In the genomic region with DNA sequence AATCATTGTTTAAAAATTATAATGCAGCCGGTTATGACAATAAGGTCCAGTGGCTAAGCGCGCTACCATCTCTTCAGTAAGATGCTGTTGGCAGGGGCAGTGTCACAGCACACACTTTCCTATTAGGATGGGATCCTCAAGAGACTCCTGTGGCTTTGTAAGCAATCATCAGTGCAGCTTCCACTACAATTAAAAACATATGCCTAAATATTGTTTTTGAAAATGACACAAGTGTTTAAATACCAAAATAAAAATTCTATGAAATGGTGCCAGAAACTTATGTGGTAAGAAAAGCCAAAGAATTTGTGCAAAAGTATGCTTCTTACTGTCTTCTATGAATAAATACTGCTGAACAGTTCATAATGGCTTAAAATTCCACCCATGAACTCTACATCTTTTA, we compare ENCODE assay signal across 22 cellular contexts.
DNase-seq lines count a peak whose midpoint lies in the region; ATAC-seq and TF ChIP-seq lines count a peak whose summit lies in the region.
"Had no signal": no experiment of that assay in that cellular context is flagged by ENCODE, and none has a peak within 500 bp of the region (broad histone marks: within the 10 kb centered on the region; RNA-seq: fewer than 3 reads in every experiment).

No MANE protein-coding gene starts in this region.

- no peak for TF ChIP-seq RAD21 in SK-N-SH (IDR thresholded peaks at IDR 0.05; ENCODE audit: low read length)

- H3K27me3 ChIP-seq in SK-N-SH (ENCODE audit: insufficient read depth) (no peaks in the 10 kb centered on the region), fibroblast of lung (ENCODE audit: control insufficient read depth, insufficient read depth, low read length) (no peaks in the 10 kb centered on the region), aorta (ENCODE audit: control insufficient read depth in 1 of 2, insufficient read depth in 2 of 2, low read length in 1 of 2) (no peaks in the 10 kb centered on the region)
- H3K27me3 ChIP-seq: body of pancreas, neural progenitor cell had no signal

- no peak for TF ChIP-seq CTCF in SK-N-SH (IDR thresholded peaks at IDR 0.05)
- TF ChIP-seq CTCF in fibroblast of lung (conservative IDR thresholded peaks at IDR 0.05 in 1 of 2, IDR thresholded peaks at IDR 0.05 in 1 of 2; ENCODE audit: low read depth in 1 of 2, low read length in 2 of 2) = no peak

- H3K4me3 ChIP-seq in SK-N-SH (ENCODE audit: low read depth in 2 of 2, low read length in 1 of 2) (no peak overlapping the region), fibroblast of lung (replicated peaks in 1 of 4; ENCODE audit: control extremely low read depth in 1 of 4, insufficient read depth in 1 of 4, low read depth in 3 of 4, low read length in 4 of 4) (no peak overlapping the region), aorta (ENCODE audit: low read length in 2 of 2) (no peak overlapping the region)
- H3K4me3 ChIP-seq: body of pancreas, neural progenitor cell, skin epidermis had no signal

- H3F3A ChIP-seq in SK-N-SH (replicated peaks; ENCODE audit: insufficient read depth) = peaks cover 36% of the 10 kb centered on the region

- H2AFZ ChIP-seq in SK-N-SH (ENCODE audit: low read depth) = no peak overlapping the region
- no peak overlapping the region for H2AFZ ChIP-seq in fibroblast of lung (ENCODE audit: low read length)
- H2AFZ ChIP-seq: neural progenitor cell had no signal

- H3K4me1 ChIP-seq in SK-N-SH (ENCODE audit: control insufficient read depth in 1 of 2, insufficient read depth in 2 of 2, low read depth in 1 of 2, low read length in 1 of 2) (peaks cover 33 to 38% of the 10 kb centered on the region in 2 experiments), fibroblast of lung (ENCODE audit: control insufficient read depth, extremely low read depth, insufficient read depth, low read length) (peaks cover 12% of the 10 kb centered on the region), aorta (ENCODE audit: control insufficient read depth in 1 of 2, insufficient read depth in 2 of 2, low read length in 2 of 2) (peaks cover 2 to 5% of the 10 kb centered on the region in 2 donors)
- H3K4me1 ChIP-seq: body of pancreas, neural progenitor cell had no signal

- H3K9me2 ChIP-seq in SK-N-SH = no peaks in the 10 kb centered on the region

- H3K9ac ChIP-seq in SK-N-SH = no peak overlapping the region
- H3K9ac ChIP-seq in fibroblast of lung (ENCODE audit: insufficient read depth, low read length) = no peak overlapping the region
- H3K9ac ChIP-seq: neural progenitor cell had no signal

- H3K4me2 ChIP-seq in SK-N-SH = 0 out of 2 replicates have a peak overlapping the region, but pooled peaks have one; percentile 3
- no peak overlapping the region for H3K4me2 ChIP-seq in fibroblast of lung (ENCODE audit: extremely low read depth, insufficient read depth, low read length)
- H3K4me2 ChIP-seq: neural progenitor cell had no signal

- TF ChIP-seq EP300 in SK-N-SH (IDR thresholded peaks at IDR 0.05; ENCODE audit: borderline replicate concordance in 1 of 2, low read depth in 1 of 2, low read length in 1 of 2) = peak; percentile 7 to 50; a peak in 2 of 4 replicates

- H3K36me3 ChIP-seq in SK-N-SH (replicated peaks in 1 of 2; ENCODE audit: control insufficient read depth in 1 of 2, insufficient read depth in 2 of 2, low read length in 1 of 2) (peaks cover 7 to 15% of the 10 kb centered on the region in 2 experiments), fibroblast of lung (ENCODE audit: control insufficient read depth, insufficient read depth, low read length) (peaks cover 4% of the 10 kb centered on the region), aorta (ENCODE audit: control insufficient read depth in 1 of 2, insufficient read depth in 2 of 2, low read length in 1 of 2) (no peaks in the 10 kb centered on the region)
- H3K36me3 ChIP-seq: neural progenitor cell, WERI-Rb-1 had no signal

- DNase-seq in EH (ENCODE audit: low read depth) (peak; percentile 80), SK-N-SH (no peak), fibroblast of lung (ENCODE audit: low read depth in 2 of 2) (peak; percentile 49 to 58), sciatic nerve (ENCODE audit: low spot score) (no peak), aorta (no peak), HEK293T (ENCODE audit: extremely low spot score) (no peak), NCI-H2107 treated with DMSO at 0.1 percent for 48 hours (lab: John Stamatoyannopoulos, UW; ENCODE audit: unreplicated experiment) (no peak)
- DNase-seq: activated CD4-positive, alpha-beta T cell treated with anti-CD3 and anti-CD28 coated beads, Interleukin-2, amount 50 U/mL, for 1 hour; body of pancreas; DMS53; GOT3; hypothalamus; NCI-H1417; NCI-H2107; NK-92 treated with Interleukin-12 subunit alpha and Interleukin-12 subunit beta, amount 100 ng/mL, for 24 hours; RPMI8226; WERI-Rb-1 had no signal

- H3K79me2 ChIP-seq in SK-N-SH (ENCODE audit: insufficient read depth) (no peaks in the 10 kb centered on the region), fibroblast of lung (ENCODE audit: control insufficient read depth, insufficient read depth, low read length) (no peaks in the 10 kb centered on the region)

- H4K20me1 ChIP-seq in SK-N-SH (ENCODE audit: insufficient read depth) = no peaks in the 10 kb centered on the region
- no peaks in the 10 kb centered on the region for H4K20me1 ChIP-seq in fibroblast of lung (ENCODE audit: control insufficient read depth, extremely low read depth, insufficient read depth, low read length)

- ATAC-seq in sciatic nerve (peak; percentile 60), aorta (ENCODE audit: low FRiP score) (no peak), GM19035 (IDR thresholded peaks at IDR 0.05; ENCODE audit: unreplicated experiment) (no peak)
- ATAC-seq: activated naive CD4-positive, alpha-beta T cell treated with anti-CD3 and anti-CD28 coated beads, Interleukin-2, amount 50 U/mL, for 72 hours; body of pancreas; stimulated activated memory B cell treated with anti-CD40 and anti-IgM and Interleukin-4, amounts not matched to agents 10 μg/mL and 1 μg/mL and 100 μg/mL, for 72 hours had no signal

- intact Hi-C loops in sciatic nerve (cut with DNase I) = no loop called here
- intact Hi-C loops in aorta (cut with DNase I) = loop anchor here in 1 of 2 donors (10.0 kb wide), 1 partner anchor 129 kb away; a partner anchor contains a TSS

- H3K27ac ChIP-seq in SK-N-SH (ENCODE audit: low read depth in 2 of 2, low read length in 1 of 2) (peak overlapping the region; percentile 17 to 81; a peak in 2 of 4 replicates), fibroblast of lung (ENCODE audit: insufficient read depth, low read length) (no peak overlapping the region), aorta (ENCODE audit: low read depth in 1 of 2, low read length in 2 of 2) (no peak overlapping the region)
- H3K27ac ChIP-seq: body of pancreas, neural progenitor cell, WERI-Rb-1 had no signal

- POLR2A ChIA-PET in SK-N-SH (lab: Yijun Ruan, JAX) = no interaction called here
- POLR2A ChIA-PET in HEK293T (lab: Yijun Ruan, JAX) = no interaction called here

- H3K9me3 ChIP-seq in SK-N-SH (no peaks in the 10 kb centered on the region), fibroblast of lung (ENCODE audit: control insufficient read depth, insufficient read depth, low read depth, low read length) (no peaks in the 10 kb centered on the region), aorta (ENCODE audit: control insufficient read depth, low read length) (no peaks in the 10 kb centered on the region)
- H3K9me3 ChIP-seq: body of pancreas had no signal

- CTCF ChIA-PET in SK-N-SH (lab: Yijun Ruan, JAX) (interaction anchor here (0.9 kb wide), 1 partner anchor 15 kb away, joined by 4 read pairs; no protein-coding TSS in a partner anchor), HEK293T (lab: Yijun Ruan, JAX) (no interaction called here)

- WGBS in SK-N-SH (ENCODE audit: low lambda C conversion rate) = 97% methylated on average over 3 of the region's 3 CpGs
- WGBS in aorta, 2 donors = 97% methylated on average over 3 of the region's 3 CpGs

TF ChIP-seq in SK-N-SH, 30 proteins besides CTCF, POLR2A, EP300 and RAD21 (continues in another document):
- TF ChIP-seq, protein P1, sequence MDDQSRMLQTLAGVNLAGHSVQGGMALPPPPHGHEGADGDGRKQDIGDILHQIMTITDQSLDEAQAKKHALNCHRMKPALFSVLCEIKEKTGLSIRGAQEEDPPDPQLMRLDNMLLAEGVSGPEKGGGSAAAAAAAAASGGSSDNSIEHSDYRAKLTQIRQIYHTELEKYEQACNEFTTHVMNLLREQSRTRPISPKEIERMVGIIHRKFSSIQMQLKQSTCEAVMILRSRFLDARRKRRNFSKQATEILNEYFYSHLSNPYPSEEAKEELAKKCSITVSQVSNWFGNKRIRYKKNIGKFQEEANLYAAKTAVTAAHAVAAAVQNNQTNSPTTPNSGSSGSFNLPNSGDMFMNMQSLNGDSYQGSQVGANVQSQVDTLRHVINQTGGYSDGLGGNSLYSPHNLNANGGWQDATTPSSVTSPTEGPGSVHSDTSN (IDR thresholded peaks at IDR 0.05) = peak; percentile 37; the same call in 1 of the 2 replicates
- TF ChIP-seq GATA2 (CRISPR knock-in tag; IDR thresholded peaks at IDR 0.05) (no peak), CHD2 (IDR thresholded peaks at IDR 0.05; ENCODE audit: low read length, partially characterized antibody) (no peak), FOXM1 (IDR thresholded peaks at IDR 0.05; ENCODE audit: low read depth) (0 out of 2 replicates have a peak, but pooled peaks have one; percentile 15), TAF1 (IDR thresholded peaks at IDR 0.05; ENCODE audit: borderline replicate concordance, low read depth, low read length) (no peak), JUND (IDR thresholded peaks at IDR 0.05) (peak; percentile 16; the same call in 1 of the 2 replicates)

TF ChIP-seq in HEK293T, 16 proteins besides CTCF, POLR2A, EP300 and RAD21:
- TF ChIP-seq ZNF384 (IDR thresholded peaks at IDR 0.05) = no peak
- TF ChIP-seq SUZ12 (IDR thresholded peaks at IDR 0.05) = no peak
- no peak for TF ChIP-seq TARDBP (IDR thresholded peaks at IDR 0.05)
- TF ChIP-seq L3MBTL2 (conservative IDR thresholded peaks at IDR 0.05) = no peak
- no peak for TF ChIP-seq ELF4 (IDR thresholded peaks at IDR 0.05)
- TF ChIP-seq HDGF (IDR thresholded peaks at IDR 0.05; ENCODE audit: borderline replicate concordance) = no peak
- no peak for TF ChIP-seq FOXA1 (IDR thresholded peaks at IDR 0.05)
- TF ChIP-seq ARNT (IDR thresholded peaks at IDR 0.05) = no peak
- no peak for TF ChIP-seq BHLHE40 (IDR thresholded peaks at IDR 0.05; ENCODE audit: borderline replicate concordance)
- no peak for TF ChIP-seq NFRKB (IDR thresholded peaks at IDR 0.05)
- TF ChIP-seq SP1 (IDR thresholded peaks at IDR 0.05) = no peak
- TF ChIP-seq FOXM1 (IDR thresholded peaks at IDR 0.05; ENCODE audit: borderline replicate concordance) = no peak
- TF ChIP-seq FOXK2 (IDR thresholded peaks at IDR 0.05) = no peak
- no peak for TF ChIP-seq CTBP1 (IDR thresholded peaks at IDR 0.05; ENCODE audit: borderline replicate concordance)
- no peak for TF ChIP-seq LEF1 (IDR thresholded peaks at IDR 0.05; ENCODE audit: borderline replicate concordance)

Comparison
In these comparisons a context has a peak if more than half of its experiments do, and no peak if none do; other contexts are left out.
1. DNase-seq: peak in EH (single experiment) and fibroblast of lung (2 of 2); none in SK-N-SH (single experiment), sciatic nerve (single experiment), aorta (0 of 2), HEK293T (single experiment) and NCI-H2107 treated with DMSO at 0.1 percent for 48 hours (single experiment).
2. H3K27ac ChIP-seq: peak in SK-N-SH (2 of 2); none in fibroblast of lung (single experiment) and aorta (0 of 2).